26 cellular contexts compared by ENCODE assay signal in genomic region chr3:157526036-157526435, GRCh38.
"Had no signal": no experiment of that assay in that cellular context is flagged by ENCODE, and none has a peak within 500 bp of the region (broad histone marks: within the 10 kb centered on the region; RNA-seq: fewer than 3 reads in every experiment).

No MANE protein-coding gene starts in this region.

- DNase-seq: stimulated activated CD4-positive, alpha-beta T cell treated with anti-CD3 and anti-CD28 coated beads, Interleukin-2, amount 100 ng/mL, for 48 hours; stimulated activated CD4-positive, alpha-beta T cell treated with anti-CD3 and anti-CD28 coated beads, Interleukin-4, amount 100 ng/mL, for 1 hour; stimulated activated CD4-positive, alpha-beta T cell treated with anti-CD3 and anti-CD28 coated beads, Interleukin-4, amount 100 ng/mL, for 24 hours; stimulated activated CD4-positive, alpha-beta T cell treated with anti-CD3 and anti-CD28 coated beads, Interleukin-4, amount 100 ng/mL, for 4 hours; stimulated activated CD8-positive, alpha-beta memory T cell treated with anti-CD3 and anti-CD28 coated beads, Interleukin-4, amount 100 ng/mL, for 48 hours; stimulated activated naive B cell treated with anti-CD40 and anti-IgM and Interleukin-4, amounts not matched to agents 10 μg/mL and 1 μg/mL and 100 μg/mL, for 72 hours; stimulated activated naive CD4-positive, alpha-beta T cell; stimulated activated naive CD4-positive, alpha-beta T cell treated with Interleukin-2 at 50 U/mL for 16 hours; stimulated activated naive CD8-positive, alpha-beta T cell treated with anti-CD3 and anti-CD28 coated beads, Interleukin-15, amount 100 ng/mL, for 72 hours; stimulated activated naive CD8-positive, alpha-beta T cell treated with anti-CD3 and anti-CD28 coated beads, Interleukin-15, Interleukin-2, amounts not matched to agents 100 U/mL and 50 U/mL, for 24 hours; stomach; substantia nigra; testis; thyroid gland; tibial artery; transverse colon; trophoblast cell; upper lobe of left lung; upper lobe of right lung; uterus had no signal

- H3K9me3 ChIP-seq: stomach, suprapubic skin, testis, thoracic aorta, thyroid gland, tibial artery, tibial nerve, transverse colon, upper lobe of left lung, upper lobe of right lung, uterus, vagina had no signal

- H3K4me3 ChIP-seq: stomach, suprapubic skin, testis, thoracic aorta, thyroid gland, tibial artery, tibial nerve, transverse colon, upper lobe of left lung, upper lobe of right lung, uterus, vagina had no signal

- H3K27ac ChIP-seq: stomach, suprapubic skin, testis, thoracic aorta, thyroid gland, tibial artery, tibial nerve, transverse colon, upper lobe of left lung, upper lobe of right lung, uterus, vagina had no signal

- ATAC-seq: stimulated activated effector memory CD8-positive, alpha-beta T cell treated with anti-CD3 and anti-CD28 coated beads, Interleukin-12 subunit alpha, Interleukin-12 subunit beta, amount 100 ng/mL, for 72 hours; stimulated activated memory B cell treated with anti-CD40 and anti-IgM and Interleukin-4, amounts not matched to agents 10 μg/mL and 1 μg/mL and 100 μg/mL, for 72 hours; stimulated activated naive B cell treated with anti-CD40 and anti-IgM and Interleukin-4, amounts not matched to agents 10 μg/mL and 1 μg/mL and 100 μg/mL, for 72 hours; stimulated activated naive CD8-positive, alpha-beta T cell treated with anti-CD3 and anti-CD28 coated beads, Interleukin-15, amount 100 ng/mL, for 72 hours; stimulated activated naive CD8-positive, alpha-beta T cell treated with anti-CD3 and anti-CD28 coated beads, Interleukin-15, Interleukin-2, amounts not matched to agents 100 U/mL and 50 U/mL, for 24 hours; upper lobe of right lung had no signal

- H3K4me1 ChIP-seq: suprapubic skin, transverse colon, upper lobe of left lung, upper lobe of right lung, uterus, vagina had no signal

- H3K27me3 ChIP-seq: stomach, suprapubic skin, testis, thyroid gland, tibial artery, tibial nerve, transverse colon, upper lobe of left lung, upper lobe of right lung, uterus, vagina had no signal

- H3K36me3 ChIP-seq: stomach, suprapubic skin, thoracic aorta, thyroid gland, tibial artery, tibial nerve, transverse colon, upper lobe of left lung, upper lobe of right lung, uterus, vagina had no signal
